Comparison of ENCODE assay signal across 10 cellular contexts in genomic region chr11:113873241-113873626, GRCh38. TPM values are rescaled to one million over a fixed set of nuclear protein-coding genes. Genes with fewer than 3 reads are reported as not detected.
DNase-seq lines count a peak whose midpoint lies in the region; ATAC-seq and TF ChIP-seq lines count a peak whose summit lies in the region.
"Had no signal": no experiment of that assay in that cellular context is flagged by ENCODE, and none has a peak within 500 bp of the region (broad histone marks: within the 10 kb centered on the region; RNA-seq: fewer than 3 reads in every experiment).

No MANE protein-coding gene starts in this region.

- H3K36me3 Mint-ChIP-seq in MCF 10A (ENCODE audit: insufficient read depth, unreplicated experiment) (peaks cover 11% of the 10 kb centered on the region), type B pancreatic cell (peaks cover 5% of the 10 kb centered on the region)

- POLR2A ChIA-PET in MCF 10A (lab: Yijun Ruan, JAX): interaction anchor here (0.9 to 1.4 kb wide), 2 partner anchors 13 to 41 kb away, joined by 3 to 5 read pairs; no protein-coding TSS in a partner anchor

- ATAC-seq in HG02840 (IDR thresholded peaks at IDR 0.05; ENCODE audit: low FRiP score, unreplicated experiment) (no peak), HG03520 (IDR thresholded peaks at IDR 0.05; ENCODE audit: unreplicated experiment) (no peak)
- ATAC-seq: left lobe of liver had no signal

- peaks cover 20% of the 10 kb centered on the region for H3K4me1 Mint-ChIP-seq in MCF 10A (ENCODE audit: insufficient read depth, unreplicated experiment)
- peaks cover 25% of the 10 kb centered on the region for H3K4me1 Mint-ChIP-seq in type B pancreatic cell (ENCODE audit: unreplicated experiment)

- H3K27ac Mint-ChIP-seq in MCF 10A (ENCODE audit: low read depth, unreplicated experiment) (peak overlapping the region; percentile 53), type B pancreatic cell (peak overlapping the region; percentile 2)

- TF ChIP-seq CTCF in MCF 10A (IDR thresholded peaks at IDR 0.05; ENCODE audit: unreplicated experiment): no peak
- no peak for TF ChIP-seq CTCF in breast epithelium (IDR thresholded peaks at IDR 0.05)
- no peak for TF ChIP-seq CTCF in ascending aorta (IDR thresholded peaks at IDR 0.05)
- TF ChIP-seq CTCF in type B pancreatic cell (conservative IDR thresholded peaks at IDR 0.05): no peak

- peak overlapping the region; percentile 80 for H3K4me3 Mint-ChIP-seq in MCF 10A (ENCODE audit: unreplicated experiment)
- H3K4me3 Mint-ChIP-seq in type B pancreatic cell: peak overlapping the region; percentile 89

- no TSS peak for BruUV-seq in MCF 10A (replicated peaks; lab: Mats Ljungman, UMichigan)

- TF ChIP-seq POLR2A in breast epithelium (IDR thresholded peaks at IDR 0.05): no peak

- H3K36me3 ChIP-seq in breast epithelium (no peaks in the 10 kb centered on the region), ascending aorta (no peaks in the 10 kb centered on the region), iPS-18a (ENCODE audit: control insufficient read depth, low read depth, low read length) (peaks cover 9% of the 10 kb centered on the region)

- H3K4me3 ChIP-seq in breast epithelium (peak overlapping the region in 1 of 3 donors; percentile 7), ascending aorta (peak overlapping the region; percentile 13 to 87), iPS-18a (ENCODE audit: low read length) (peak overlapping the region; percentile 85)

- H3K27me3 ChIP-seq in breast epithelium: no peaks in the 10 kb centered on the region
- H3K27me3 ChIP-seq in ascending aorta: no peaks in the 10 kb centered on the region
- H3K27me3 ChIP-seq in iPS-18a (ENCODE audit: control insufficient read depth, insufficient read depth, low read length): no peaks in the 10 kb centered on the region

- H3K27me3 Mint-ChIP-seq in MCF 10A (ENCODE audit: insufficient read depth, unreplicated experiment) (no peaks in the 10 kb centered on the region), type B pancreatic cell (peaks cover 4% of the 10 kb centered on the region)

- CTCF ChIA-PET in MCF 10A (lab: Yijun Ruan, JAX): interaction anchor here (0.6 kb wide), 2 partner anchors 8 to 389 kb away, joined by 3 read pairs; no protein-coding TSS in a partner anchor

- DNase-seq in MCF 10A (ENCODE audit: unreplicated experiment) (no peak), breast epithelium (ENCODE audit: low spot score in 2 of 2) (no peak), ascending aorta (ENCODE audit: low spot score in 2 of 2) (no peak), type B pancreatic cell (ENCODE audit: extremely low spot score, unreplicated experiment) (no peak), ecto neural progenitor cell (ENCODE audit: low spot score) (no peak)
- DNase-seq: COR-L47 had no signal

- no peaks in the 10 kb centered on the region for H3K9me3 Mint-ChIP-seq in MCF 10A (ENCODE audit: unreplicated experiment)
- no peaks in the 10 kb centered on the region for H3K9me3 Mint-ChIP-seq in type B pancreatic cell

- H3K4me1 ChIP-seq in breast epithelium: peaks cover 0 to 9% of the 10 kb centered on the region in 2 donors
- H3K4me1 ChIP-seq in ascending aorta: peaks cover 0 to 18% of the 10 kb centered on the region in 2 donors
- peaks cover 19% of the 10 kb centered on the region for H3K4me1 ChIP-seq in iPS-18a (ENCODE audit: control insufficient read depth, low read depth, low read length)

- intact Hi-C loops in MCF 10A (cut with micrococcal nuclease) (no loop called here), breast epithelium (cut with DNase I; ENCODE audit: low total_unique reads) (no loop called here), ascending aorta (cut with DNase I) (loop anchor here (10.0 kb wide), 1 partner anchor 1632 kb away; the partner anchor contains the start of gene CADM1)

- H3K9me3 ChIP-seq in breast epithelium (no peaks in the 10 kb centered on the region), ascending aorta (no peaks in the 10 kb centered on the region), iPS-18a (ENCODE audit: control insufficient read depth, low read depth, low read length) (no peaks in the 10 kb centered on the region)

- H3K9ac ChIP-seq in iPS-18a (ENCODE audit: low read length): no peak overlapping the region

- H3K27ac ChIP-seq in breast epithelium (no peak overlapping the region), ascending aorta (peak overlapping the region; percentile 10 to 44), iPS-18a (ENCODE audit: low read length) (no peak overlapping the region)

RNA-seq across cellular contexts. Expression of gene USP28, which starts 2.1 kb away (rescaled TPM):
- total RNA-seq in MCF 10A (2022) (15.8 and 17.2 TPM in 2 replicates), breast epithelium (10 to 100 TPM; 15.5 to 38.5 (median 30.2) TPM), ascending aorta (2.9 TPM), type B pancreatic cell (ENCODE audit: low replicate concordance) (22.7 and 46.9 TPM in 2 replicates)

RNA-seq across cellular contexts. Expression of gene HTR3B, which starts 31.4 kb away (rescaled TPM):
- total RNA-seq in MCF 10A (2022): not detected in 2 replicates
- not detected for total RNA-seq in breast epithelium
- total RNA-seq in ascending aorta: not detected
- 0.17 TPM in 2 replicates for total RNA-seq in type B pancreatic cell (ENCODE audit: low replicate concordance)
- total RNA-seq: left lobe of liver had no signal

Comparison
In these comparisons a context has a peak if more than half of its experiments do, and no peak if none do; other contexts are left out.
1. H3K27ac ChIP-seq: peak in ascending aorta (2 of 2); none in breast epithelium (0 of 2) and iPS-18a (single experiment).